8 cellular contexts compared by ENCODE assay signal in genomic region chr3:71580636-71581215, GRCh38. TPM values are rescaled to one million over a fixed set of nuclear protein-coding genes. Genes with fewer than 3 reads are reported as not detected.
A peak's percentile ranks its signal among the peaks of the same experiment; 100 is the strongest.
DNase-seq lines count a peak whose midpoint lies in the region; ATAC-seq and TF ChIP-seq lines count a peak whose summit lies in the region.

No MANE protein-coding gene starts in this region.

- WGBS in stomach, 5 donors, result 46 to 53% (median 50%) methylated on average over 7 of the region's 7 CpGs

- no peaks in the 10 kb centered on the region for H3K27me3 ChIP-seq in stomach

- ATAC-seq in HG02938 (IDR thresholded peaks at IDR 0.05; ENCODE audit: unreplicated experiment), result no peak

- intact Hi-C loops in activated T-helper 1 cell treated with anti-CD3 and anti-CD28 coated beads, Interleukin-12 subunit alpha, Interleukin-12 subunit beta, Interleukin-2, Interleukin-4 antibody, amounts not matched to agents 30 ng/mL and 10 ng/mL and 1 ng/mL, durations not matched to agents 14 hours and 24 hours and 36 hours (cut with micrococcal nuclease), result loop anchor here (5.0 kb wide), 2 partner anchors 128 to 393 kb away; no protein-coding TSS in a partner anchor
- intact Hi-C loops in stomach (cut with DNase I; ENCODE audit: low total_unique reads), result no loop called here

- TF ChIP-seq CTCF in stomach (IDR thresholded peaks at IDR 0.05), result no peak

- H3K27ac ChIP-seq in stomach, result peak overlapping the region; percentile 28 to 99 (median 95)

- peaks cover 22 to 67% (median 50%) of the 10 kb centered on the region in 4 donors for H3K4me1 ChIP-seq in stomach

- TF ChIP-seq EP300 in stomach (IDR thresholded peaks at IDR 0.05), result no peak

- H3K4me3 ChIP-seq in stomach, result peak overlapping the region; percentile 62 to 83 (median 81)

- H3K27me3 Mint-ChIP-seq in activated T-helper 1 cell treated with anti-CD3 and anti-CD28 coated beads, Interleukin-12 subunit alpha, Interleukin-12 subunit beta, Interleukin-2, Interleukin-4 antibody, amounts not matched to agents 30 ng/mL and 10 ng/mL and 1 ng/mL, durations not matched to agents 14 hours and 24 hours and 36 hours (ENCODE audit: insufficient read depth), result peaks cover 39% of the 10 kb centered on the region

- no peaks in the 10 kb centered on the region for H3K9me3 ChIP-seq in stomach

- no peaks in the 10 kb centered on the region for H3K9me3 Mint-ChIP-seq in activated T-helper 1 cell treated with anti-CD3 and anti-CD28 coated beads, Interleukin-12 subunit alpha, Interleukin-12 subunit beta, Interleukin-2, Interleukin-4 antibody, amounts not matched to agents 30 ng/mL and 10 ng/mL and 1 ng/mL, durations not matched to agents 14 hours and 24 hours and 36 hours

- TF ChIP-seq POLR2A in stomach (IDR thresholded peaks at IDR 0.05), result no peak

- peak overlapping the region; percentile 75 for H3K27ac Mint-ChIP-seq in activated T-helper 1 cell treated with anti-CD3 and anti-CD28 coated beads, Interleukin-12 subunit alpha, Interleukin-12 subunit beta, Interleukin-2, Interleukin-4 antibody, amounts not matched to agents 30 ng/mL and 10 ng/mL and 1 ng/mL, durations not matched to agents 14 hours and 24 hours and 36 hours

- H3K4me3 Mint-ChIP-seq in activated T-helper 1 cell treated with anti-CD3 and anti-CD28 coated beads, Interleukin-12 subunit alpha, Interleukin-12 subunit beta, Interleukin-2, Interleukin-4 antibody, amounts not matched to agents 30 ng/mL and 10 ng/mL and 1 ng/mL, durations not matched to agents 14 hours and 24 hours and 36 hours, result peak overlapping the region; percentile 89

- H3K36me3 ChIP-seq in stomach, result no peaks in the 10 kb centered on the region

- H3K36me3 Mint-ChIP-seq in activated T-helper 1 cell treated with anti-CD3 and anti-CD28 coated beads, Interleukin-12 subunit alpha, Interleukin-12 subunit beta, Interleukin-2, Interleukin-4 antibody, amounts not matched to agents 30 ng/mL and 10 ng/mL and 1 ng/mL, durations not matched to agents 14 hours and 24 hours and 36 hours (ENCODE audit: low read depth), result no peaks in the 10 kb centered on the region

- peaks cover 38% of the 10 kb centered on the region for H3K4me1 Mint-ChIP-seq in activated T-helper 1 cell treated with anti-CD3 and anti-CD28 coated beads, Interleukin-12 subunit alpha, Interleukin-12 subunit beta, Interleukin-2, Interleukin-4 antibody, amounts not matched to agents 30 ng/mL and 10 ng/mL and 1 ng/mL, durations not matched to agents 14 hours and 24 hours and 36 hours (ENCODE audit: low read depth)

- peak; percentile 5 for DNase-seq in NOMO-1 treated with DMSO at 0.1 percent for 48 hours (lab: John Stamatoyannopoulos, UW; ENCODE audit: unreplicated experiment)
- no peak for DNase-seq in NOMO-1 (lab: John Stamatoyannopoulos, UW; ENCODE audit: unreplicated experiment in 2 of 2)
- no peak for DNase-seq in activated T-helper 1 cell treated with anti-CD3 and anti-CD28 coated beads, Interleukin-12 subunit alpha, Interleukin-12 subunit beta, Interleukin-2, Interleukin-4 antibody, amounts not matched to agents 30 ng/mL and 10 ng/mL and 1 ng/mL, durations not matched to agents 14 hours and 24 hours and 36 hours (ENCODE audit: low spot score)
- DNase-seq in iris pigment epithelial cell (ENCODE audit: low read depth), result peak; percentile 21
- no peak for DNase-seq in stomach
- no peak for DNase-seq in NCI-H1105 treated with DMSO at 0.1 percent for 48 hours (lab: John Stamatoyannopoulos, UW)
- no peak for DNase-seq in NCI-H2081 treated with DMSO at 0.1 percent for 48 hours (lab: John Stamatoyannopoulos, UW)

RNA-seq across cellular contexts. Expression of gene FOXP1, which starts 2.8 kb away (rescaled TPM):
- 94.8 and 97.6 TPM in 2 replicates for total RNA-seq in activated T-helper 1 cell treated with anti-CD3 and anti-CD28 coated beads, Interleukin-12 subunit alpha, Interleukin-12 subunit beta, Interleukin-2, Interleukin-4 antibody, amounts not matched to agents 30 ng/mL and 10 ng/mL and 1 ng/mL, durations not matched to agents 14 hours and 24 hours and 36 hours
- 100 to 1,000 TPM; 109 to 215 (median 159) TPM for total RNA-seq in stomach
- 10 to 100 TPM; 12.3 to 20.5 (median 15.6) TPM for polyA plus RNA-seq in stomach

Comparison
In these comparisons a context has a peak if more than half of its experiments do, and no peak if none do; other contexts are left out.
1. DNase-seq: peak in NOMO-1 treated with DMSO at 0.1 percent for 48 hours (single experiment) and iris pigment epithelial cell (single experiment); none in NOMO-1 (0 of 2), activated T-helper 1 cell treated with anti-CD3 and anti-CD28 coated beads, Interleukin-12 subunit alpha, Interleukin-12 subunit beta, Interleukin-2, Interleukin-4 antibody, amounts not matched to agents 30 ng/mL and 10 ng/mL and 1 ng/mL, durations not matched to agents 14 hours and 24 hours and 36 hours (single experiment), stomach (single experiment), NCI-H1105 treated with DMSO at 0.1 percent for 48 hours (single experiment) and NCI-H2081 treated with DMSO at 0.1 percent for 48 hours (single experiment).